ENCODE assay signal across 8 cellular contexts in genomic region chr12:176321-177181, GRCh38. TPM values are rescaled to one million over a fixed set of nuclear protein-coding genes. Genes with fewer than 3 reads are reported as not detected.
DNase-seq lines count a peak whose midpoint lies in the region; ATAC-seq and TF ChIP-seq lines count a peak whose summit lies in the region.
"Had no signal": no experiment of that assay in that cellular context is flagged by ENCODE, and none has a peak within 500 bp of the region (broad histone marks: within the 10 kb centered on the region; RNA-seq: fewer than 3 reads in every experiment).

No MANE protein-coding gene starts in this region.

- H3K27me3 ChIP-seq in WERI-Rb-1 (ENCODE audit: insufficient read depth, low read depth, severe bottlenecking) (no peaks in the 10 kb centered on the region), left ventricle myocardium inferior (ENCODE audit: low read depth) (no peaks in the 10 kb centered on the region)

- H3K4me3 ChIP-seq in WERI-Rb-1 (ENCODE audit: low read depth, low read length) (no peak overlapping the region), left ventricle myocardium inferior (peak overlapping the region; percentile 4)

- H3K4me1 ChIP-seq in left ventricle myocardium inferior, result peaks cover 100% of the 10 kb centered on the region

- ATAC-seq in HG03039 (IDR thresholded peaks at IDR 0.05; ENCODE audit: unreplicated experiment) (no peak), GM19452 (IDR thresholded peaks at IDR 0.05; ENCODE audit: unreplicated experiment) (no peak)

- TF ChIP-seq CTCF in WERI-Rb-1 (IDR thresholded peaks at IDR 0.05; ENCODE audit: low read depth, low read length) (no peak), left ventricle myocardium inferior (IDR thresholded peaks at IDR 0.05; ENCODE audit: borderline replicate concordance) (no peak)

- H3K27ac ChIP-seq in WERI-Rb-1, result peak overlapping the region; percentile 87
- peak overlapping the region; percentile 83 for H3K27ac ChIP-seq in left ventricle myocardium inferior (replicated peaks)
- H3K27ac ChIP-seq in temporal lobe (ENCODE audit: low read depth, low read length), result peak overlapping the region; percentile 70

- intact Hi-C loops in left ventricle myocardium inferior (cut with micrococcal nuclease), result no loop called here

- no peaks in the 10 kb centered on the region for H3K9me3 ChIP-seq in WERI-Rb-1 (ENCODE audit: severe bottlenecking)
- no peaks in the 10 kb centered on the region for H3K9me3 ChIP-seq in left ventricle myocardium inferior (replicated peaks)

- DNase-seq in HUDEP-2 (lab: John Stamatoyannopoulos, UW; ENCODE audit: unreplicated experiment in 76 of 76) (peak in 67 of 76 experiments; percentile 11 to 76 (median 52)), WERI-Rb-1 (peak; percentile 94), left ventricle myocardium inferior (no peak), NCI-H1436 treated with DMSO at 0.1 percent for 48 hours (lab: John Stamatoyannopoulos, UW) (no peak)

- H3K36me3 ChIP-seq in WERI-Rb-1 (no peaks in the 10 kb centered on the region), left ventricle myocardium inferior (no peaks in the 10 kb centered on the region)

RNA-seq across cellular contexts. Expression of gene SLC6A12, which starts 37.4 kb away (rescaled TPM):
- total RNA-seq in left ventricle myocardium inferior, result 1.2 TPM
- total RNA-seq in temporal lobe, result 11.1 TPM
- total RNA-seq: T-helper 1 cell treated with Interleukin-12 subunit alpha and Interleukin-12 subunit beta and Interleukin-4 antibody, amounts not matched to agents 30 ng/mL and 1 ng/mL, for 36 hours had no signal

Comparison
In these comparisons a context has a peak if more than half of its experiments do, and no peak if none do; other contexts are left out.
1. DNase-seq: peak in HUDEP-2 (67 of 76) and WERI-Rb-1 (single experiment); none in left ventricle myocardium inferior (single experiment) and NCI-H1436 treated with DMSO at 0.1 percent for 48 hours (single experiment).
2. Peak in every context shown above with its lines, with median percentiles within 50 percentile points of each other: H3K27ac ChIP-seq.